In genomic region chr11:118295834-118296454, GRCh38 we compare ENCODE assay signal across 8 cellular contexts. TPM values are rescaled to one million over a fixed set of nuclear protein-coding genes. Genes with fewer than 3 reads are reported as not detected.
DNase-seq lines count a peak whose midpoint lies in the region; ATAC-seq and TF ChIP-seq lines count a peak whose summit lies in the region.

No MANE protein-coding gene starts in this region.

- no peaks in the 10 kb centered on the region for H3K9me3 ChIP-seq in left ventricle myocardium inferior (replicated peaks)

- intact Hi-C loops in left ventricle myocardium inferior (cut with micrococcal nuclease), result no loop called here

- no peaks in the 10 kb centered on the region for H3K27me3 Mint-ChIP-seq in stimulated activated naive CD8-positive, alpha-beta T cell treated with anti-CD3 and anti-CD28 coated beads, Interleukin-15, Interleukin-2, amounts not matched to agents 100 ng/mL and 50 ng/mL, for 24 hours

- no peaks in the 10 kb centered on the region for H3K36me3 ChIP-seq in left ventricle myocardium inferior

- no peaks in the 10 kb centered on the region for H3K4me1 ChIP-seq in left ventricle myocardium inferior

- peak overlapping the region; percentile 74 for H3K27ac Mint-ChIP-seq in stimulated activated naive CD8-positive, alpha-beta T cell treated with anti-CD3 and anti-CD28 coated beads, Interleukin-15, Interleukin-2, amounts not matched to agents 100 ng/mL and 50 ng/mL, for 24 hours

- peak; percentile 18 for DNase-seq in EL
- DNase-seq in Kasumi-1 (lab: John Stamatoyannopoulos, UW), result peak; percentile 47 to 61
- DNase-seq in activated T-cell treated with anti-CD3 and anti-CD28 coated beads for 1 hour (ENCODE audit: low read depth), result peak; percentile 43
- DNase-seq in left ventricle myocardium inferior, result no peak
- DNase-seq in occipital lobe (lab: John Stamatoyannopoulos, UW), result no peak
- DNase-seq in NCI-H1048 (lab: John Stamatoyannopoulos, UW), result no peak

- peaks cover 9% of the 10 kb centered on the region for H3K27me3 ChIP-seq in left ventricle myocardium inferior (ENCODE audit: low read depth)

- TF ChIP-seq CTCF in left ventricle myocardium inferior (IDR thresholded peaks at IDR 0.05; ENCODE audit: borderline replicate concordance), result peak; percentile 69

- no peak overlapping the region for H3K4me3 ChIP-seq in left ventricle myocardium inferior

- TF ChIP-seq POLR2A in GM18505 (IDR thresholded peaks at IDR 0.05; ENCODE audit: borderline replicate concordance, extremely low read depth, insufficient read depth, insufficient read length), result no peak

- no peaks in the 10 kb centered on the region for H3K9me3 Mint-ChIP-seq in stimulated activated naive CD8-positive, alpha-beta T cell treated with anti-CD3 and anti-CD28 coated beads, Interleukin-15, Interleukin-2, amounts not matched to agents 100 ng/mL and 50 ng/mL, for 24 hours

- no peak overlapping the region for H3K27ac ChIP-seq in left ventricle myocardium inferior (replicated peaks)

- no peak overlapping the region for H3K4me3 Mint-ChIP-seq in stimulated activated naive CD8-positive, alpha-beta T cell treated with anti-CD3 and anti-CD28 coated beads, Interleukin-15, Interleukin-2, amounts not matched to agents 100 ng/mL and 50 ng/mL, for 24 hours

- H3K36me3 Mint-ChIP-seq in stimulated activated naive CD8-positive, alpha-beta T cell treated with anti-CD3 and anti-CD28 coated beads, Interleukin-15, Interleukin-2, amounts not matched to agents 100 ng/mL and 50 ng/mL, for 24 hours (ENCODE audit: low read depth), result no peaks in the 10 kb centered on the region

- no peak for ATAC-seq in GM18505 (IDR thresholded peaks at IDR 0.05; ENCODE audit: unreplicated experiment)

- H3K4me1 Mint-ChIP-seq in stimulated activated naive CD8-positive, alpha-beta T cell treated with anti-CD3 and anti-CD28 coated beads, Interleukin-15, Interleukin-2, amounts not matched to agents 100 ng/mL and 50 ng/mL, for 24 hours (ENCODE audit: low read depth), result peaks cover 17% of the 10 kb centered on the region

RNA-seq across cellular contexts. Expression of gene CD3E, which starts 8.6 kb away (rescaled TPM):
- 0.60 TPM for total RNA-seq in left ventricle myocardium inferior
- total RNA-seq in occipital lobe, result not detected

RNA-seq across cellular contexts. Expression of gene MPZL2, which starts 31.8 kb away (rescaled TPM):
- 13.4 TPM for total RNA-seq in left ventricle myocardium inferior
- 1.4 TPM for total RNA-seq in occipital lobe

RNA-seq across cellular contexts. Expression of gene MPZL3, which starts 43.8 kb away (rescaled TPM):
- total RNA-seq in left ventricle myocardium inferior, result 2.7 TPM
- 1.6 TPM for total RNA-seq in occipital lobe

RNA-seq across cellular contexts. Expression of gene CD3D, which starts 46.6 kb away (rescaled TPM):
- not detected for total RNA-seq in left ventricle myocardium inferior
- total RNA-seq in occipital lobe, result not detected

RNA-seq across cellular contexts. Expression of gene CD3G, which starts 48.2 kb away (rescaled TPM):
- total RNA-seq in left ventricle myocardium inferior (0.16 TPM), occipital lobe (not detected)

Comparison
In these comparisons a context has a peak if more than half of its experiments do, and no peak if none do; other contexts are left out.
1. DNase-seq: peak in EL (single experiment), Kasumi-1 (2 of 2) and activated T-cell treated with anti-CD3 and anti-CD28 coated beads for 1 hour (single experiment); none in left ventricle myocardium inferior (single experiment), occipital lobe (single experiment) and NCI-H1048 (single experiment).